Comparison of ENCODE assay signal across 18 cellular contexts in the genomic region with DNA sequence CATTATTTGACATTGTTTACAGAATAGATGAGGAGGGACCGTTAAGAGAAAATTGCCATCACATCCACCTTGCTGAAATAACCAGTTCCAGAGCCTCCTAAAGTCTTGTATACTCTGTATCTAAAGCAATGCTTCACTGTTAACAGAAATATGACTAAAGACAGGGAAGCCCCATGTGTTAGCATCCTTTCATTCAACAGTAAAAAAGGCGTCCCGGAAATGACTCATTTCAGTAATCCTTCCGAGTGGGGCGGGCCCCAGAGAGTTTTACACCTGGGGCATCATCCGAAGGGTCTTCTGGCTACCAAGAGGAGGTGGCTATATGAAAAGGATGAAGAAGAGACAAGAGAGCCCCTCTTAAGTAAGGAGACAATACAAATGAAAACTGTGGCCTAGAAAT.
A peak's percentile ranks its signal among the peaks of the same experiment; 100 is the strongest.
DNase-seq lines count a peak whose midpoint lies in the region; ATAC-seq, FAIRE-seq and TF ChIP-seq lines count a peak whose summit lies in the region.
"Had no signal": no experiment of that assay in that cellular context is flagged by ENCODE, and none has a peak within 500 bp of the region (broad histone marks: within the 10 kb centered on the region; RNA-seq: fewer than 3 reads in every experiment).

No MANE protein-coding gene starts in this region.

- no peaks in the 10 kb centered on the region for H4K20me1 ChIP-seq in MM.1S (ENCODE audit: insufficient read depth, low read length)

- no peaks in the 10 kb centered on the region for H3K27me3 ChIP-seq in MM.1S (replicated peaks; ENCODE audit: insufficient read depth, low read length)
- no peaks in the 10 kb centered on the region for H3K27me3 ChIP-seq in heart left ventricle
- H3K27me3 ChIP-seq in adrenal gland, result no peaks in the 10 kb centered on the region
- H3K27me3 ChIP-seq: ascending aorta had no signal

- ATAC-seq in heart left ventricle, result no peak

- no peaks in the 10 kb centered on the region for H3K79me2 ChIP-seq in MM.1S (ENCODE audit: low read length)

- intact Hi-C loops in activated naive CD4-positive, alpha-beta T cell treated with anti-CD3 and anti-CD28 coated beads for 36 hours (cut with micrococcal nuclease), result no loop called here
- intact Hi-C loops in heart left ventricle (cut with DNase I) (no loop called here), adrenal gland (cut with DNase I) (no loop called here)

- 89 to 92% (median 90%) methylated on average over 6 of the region's 6 CpGs for WGBS in heart left ventricle, 4 donors
- 84 to 94% (median 89%) methylated on average over 6 of the region's 6 CpGs for WGBS in adrenal gland, 4 donors

- no peaks in the 10 kb centered on the region for H3K27me3 Mint-ChIP-seq in activated naive CD4-positive, alpha-beta T cell treated with anti-CD3 and anti-CD28 coated beads for 36 hours (ENCODE audit: low read depth)
- no peaks in the 10 kb centered on the region for H3K27me3 Mint-ChIP-seq in T-helper 1 cell treated with Interleukin-12 subunit alpha and Interleukin-12 subunit beta and Interleukin-4 antibody, amounts not matched to agents 30 μg/mL and 1 μg/mL, for 36 hours (ENCODE audit: low read depth)

- H3K27ac Mint-ChIP-seq in activated naive CD4-positive, alpha-beta T cell treated with anti-CD3 and anti-CD28 coated beads for 36 hours, result no peak overlapping the region
- peak overlapping the region; percentile 87 for H3K27ac Mint-ChIP-seq in T-helper 1 cell treated with Interleukin-12 subunit alpha and Interleukin-12 subunit beta and Interleukin-4 antibody, amounts not matched to agents 30 μg/mL and 1 μg/mL, for 36 hours

- H3K4me3 ChIP-seq in MM.1S (ENCODE audit: low read length) (no peak overlapping the region), heart left ventricle (no peak overlapping the region), adrenal gland (no peak overlapping the region)
- H3K4me3 ChIP-seq: ascending aorta, thoracic aorta had no signal

- H3K36me3 ChIP-seq in MM.1S (replicated peaks; ENCODE audit: insufficient read depth, low read length), result no peaks in the 10 kb centered on the region
- peaks cover 0 to 13% (median 0%) of the 10 kb centered on the region in 9 donors for H3K36me3 ChIP-seq in heart left ventricle
- H3K36me3 ChIP-seq in adrenal gland (replicated peaks in 1 of 2), result no peaks in the 10 kb centered on the region
- H3K36me3 ChIP-seq: ascending aorta, thoracic aorta had no signal

- H3K4me1 Mint-ChIP-seq in activated naive CD4-positive, alpha-beta T cell treated with anti-CD3 and anti-CD28 coated beads for 36 hours (ENCODE audit: low read depth), result peaks cover 25% of the 10 kb centered on the region
- peaks cover 24% of the 10 kb centered on the region for H3K4me1 Mint-ChIP-seq in T-helper 1 cell treated with Interleukin-12 subunit alpha and Interleukin-12 subunit beta and Interleukin-4 antibody, amounts not matched to agents 30 μg/mL and 1 μg/mL, for 36 hours (ENCODE audit: low read depth)

- no peaks in the 10 kb centered on the region for H3K4me1 ChIP-seq in MM.1S (ENCODE audit: low read length)
- H3K4me1 ChIP-seq in heart left ventricle, result peaks cover 0 to 20% (median 1%) of the 10 kb centered on the region in 12 donors
- peaks cover 0 to 10% of the 10 kb centered on the region in 2 donors for H3K4me1 ChIP-seq in adrenal gland (replicated peaks in 1 of 2)

- peak; percentile 30 for FAIRE-seq in H54 (lab: Jason Lieb, UNC)

- H3K9me2 ChIP-seq in MM.1S (replicated peaks; ENCODE audit: insufficient read depth, low read length), result no peaks in the 10 kb centered on the region

- no peak overlapping the region for H2AFZ ChIP-seq in MM.1S (ENCODE audit: low read length)

- no peak overlapping the region for H3K4me2 ChIP-seq in MM.1S (ENCODE audit: low read depth, low read length)

- no peak for TF ChIP-seq CTCF in MM.1S (IDR thresholded peaks at IDR 0.05; ENCODE audit: low read length)
- TF ChIP-seq CTCF in heart left ventricle (IDR thresholded peaks at IDR 0.05), result no peak
- no peak for TF ChIP-seq CTCF in adrenal gland (IDR thresholded peaks at IDR 0.05)

- no peaks in the 10 kb centered on the region for H3F3A ChIP-seq in MM.1S (ENCODE audit: insufficient read depth, low read length)

- CTCF ChIA-PET in activated naive CD4-positive, alpha-beta T cell treated with anti-CD3 and anti-CD28 coated beads for 36 hours (lab: Charles Lee), result no interaction called here

- DNase-seq in activated naive CD4-positive, alpha-beta T cell treated with anti-CD3 and anti-CD28 coated beads for 36 hours, result peak; percentile 41
- DNase-seq in activated naive CD4-positive, alpha-beta T cell treated with anti-CD3 and anti-CD28 coated beads, Interleukin-2, amount 50 U/mL, for 16 hours, result no peak
- DNase-seq in H54 (ENCODE audit: insufficient read length, low spot score) (no peak), epithelial cell of prostate (ENCODE audit: low read depth, low spot score) (no peak), MM.1S (no peak), heart left ventricle (no peak), adrenal gland (no peak)
- DNase-seq: activated CD8-positive, alpha-beta memory T cell treated with anti-CD3 and anti-CD28 coated beads, Interleukin-2, amount 50 U/mL, for 48 hours; Calu3; erythroblast; GDM1; glutamatergic neuron; mesendoderm; NCI-H1417 treated with DMSO at 0.1 percent for 48 hours; NCI-H2227 treated with DMSO at 0.1 percent for 48 hours had no signal

- no peaks in the 10 kb centered on the region for H3K9me3 Mint-ChIP-seq in activated naive CD4-positive, alpha-beta T cell treated with anti-CD3 and anti-CD28 coated beads for 36 hours
- peaks cover 11% of the 10 kb centered on the region for H3K9me3 Mint-ChIP-seq in T-helper 1 cell treated with Interleukin-12 subunit alpha and Interleukin-12 subunit beta and Interleukin-4 antibody, amounts not matched to agents 30 μg/mL and 1 μg/mL, for 36 hours

- TF ChIP-seq POLR2A in H54 (IDR thresholded peaks at IDR 0.05; ENCODE audit: low read depth, low read length) (no peak), heart left ventricle (IDR thresholded peaks at IDR 0.05) (no peak), adrenal gland (IDR thresholded peaks at IDR 0.05) (no peak)

- H3K4me3 Mint-ChIP-seq in activated naive CD4-positive, alpha-beta T cell treated with anti-CD3 and anti-CD28 coated beads for 36 hours, result no peak overlapping the region
- no peak overlapping the region for H3K4me3 Mint-ChIP-seq in T-helper 1 cell treated with Interleukin-12 subunit alpha and Interleukin-12 subunit beta and Interleukin-4 antibody, amounts not matched to agents 30 μg/mL and 1 μg/mL, for 36 hours

- H3K9me3 ChIP-seq in MM.1S (replicated peaks; ENCODE audit: insufficient read depth, low read length) (no peaks in the 10 kb centered on the region), heart left ventricle (peaks cover 0 to 8% (median 0%) of the 10 kb centered on the region in 12 donors), adrenal gland (replicated peaks in 1 of 3) (no peaks in the 10 kb centered on the region)
- H3K9me3 ChIP-seq: ascending aorta, thoracic aorta had no signal

- H3K36me3 Mint-ChIP-seq in activated naive CD4-positive, alpha-beta T cell treated with anti-CD3 and anti-CD28 coated beads for 36 hours (ENCODE audit: low read depth), result peaks cover 10% of the 10 kb centered on the region
- H3K36me3 Mint-ChIP-seq in T-helper 1 cell treated with Interleukin-12 subunit alpha and Interleukin-12 subunit beta and Interleukin-4 antibody, amounts not matched to agents 30 μg/mL and 1 μg/mL, for 36 hours (ENCODE audit: low read depth), result peaks cover 28% of the 10 kb centered on the region

- H3K9ac ChIP-seq in MM.1S (ENCODE audit: low read length), result no peak overlapping the region

- H3K27ac ChIP-seq in epithelial cell of prostate, result peak overlapping the region; percentile 33
- no peak overlapping the region for H3K27ac ChIP-seq in MM.1S (ENCODE audit: low read length)
- H3K27ac ChIP-seq in heart left ventricle, result no peak overlapping the region
- no peak overlapping the region for H3K27ac ChIP-seq in adrenal gland
- H3K27ac ChIP-seq: ascending aorta, thoracic aorta had no signal
